16 cellular contexts compared by ENCODE assay signal in genomic region chr13:74966814-74967213, GRCh38.
DNase-seq lines count a peak whose midpoint lies in the region; ATAC-seq, FAIRE-seq and TF ChIP-seq lines count a peak whose summit lies in the region.
"Had no signal": no experiment of that assay in that cellular context is flagged by ENCODE, and none has a peak within 500 bp of the region (broad histone marks: within the 10 kb centered on the region; RNA-seq: fewer than 3 reads in every experiment).

No MANE protein-coding gene starts in this region.

- no peaks in the 10 kb centered on the region for H3K27me3 Mint-ChIP-seq in neural crest cell (ENCODE audit: low read depth)
- peaks cover 10% of the 10 kb centered on the region for H3K27me3 Mint-ChIP-seq in CD8-positive, alpha-beta T cell (ENCODE audit: low read depth)

- H3K27ac Mint-ChIP-seq in neural crest cell (ENCODE audit: unreplicated experiment) = peak overlapping the region; percentile 91
- no peak overlapping the region for H3K27ac Mint-ChIP-seq in CD8-positive, alpha-beta T cell
- H3K27ac Mint-ChIP-seq: activated T-cell treated with anti-CD3 and anti-CD28 coated beads, Interleukin-2, amount 50 U/mL, for 72 hours; GM23338 had no signal

- no peaks in the 10 kb centered on the region for H3K4me1 ChIP-seq in CD8-positive, alpha-beta T cell (ENCODE audit: insufficient read depth, low read length)
- H3K4me1 ChIP-seq: Caco-2, esophagus squamous epithelium had no signal

- ATAC-seq in CD8-positive, alpha-beta T cell = no peak
- no peak for ATAC-seq in HG03095 (IDR thresholded peaks at IDR 0.05; ENCODE audit: unreplicated experiment)
- ATAC-seq: activated T-cell treated with anti-CD3 and anti-CD28 coated beads, Interleukin-2, amount 50 U/mL, for 72 hours; GM23338 had no signal

- no peaks in the 10 kb centered on the region for H3K9me3 Mint-ChIP-seq in neural crest cell
- H3K9me3 Mint-ChIP-seq in CD8-positive, alpha-beta T cell = peaks cover 3% of the 10 kb centered on the region
- H3K9me3 Mint-ChIP-seq: GM23338 had no signal

- CTCF ChIA-PET in CD8-positive, alpha-beta T cell (lab: Charles Lee) = no interaction called here

- FAIRE-seq in GM12891 (lab: Jason Lieb, UNC) = no peak
- FAIRE-seq: bronchial epithelial cell had no signal

- no peak for TF ChIP-seq POLR2A in GM12891 (IDR thresholded peaks at IDR 0.05; ENCODE audit: low read depth, low read length)

- POLR2A ChIA-PET in CD8-positive, alpha-beta T cell (lab: Charles Lee) = no interaction called here

- H3K4me3 ChIP-seq in CD8-positive, alpha-beta T cell (ENCODE audit: low read depth, low read length) = no peak overlapping the region
- H3K4me3 ChIP-seq: esophagus squamous epithelium, GM23338 had no signal

- DNase-seq in EL (peak; percentile 7), NCI-H69 (lab: John Stamatoyannopoulos, UW) (peak; percentile 23), fibroblast of peridontal ligament (ENCODE audit: extremely low read depth) (peak; percentile 19), neural crest cell (ENCODE audit: low read depth, low spot score) (peak; percentile 14), GM12891 (ENCODE audit: insufficient read length, low spot score) (no peak), NCI-H526 (lab: John Stamatoyannopoulos, UW) (no peak)
- no peak for DNase-seq in CD8-positive, alpha-beta T cell
- DNase-seq: activated CD4-positive, CD25-positive, alpha-beta regulatory T cell treated with anti-CD3 and anti-CD28 coated beads, Interleukin-2, amount 50 U/mL, for 72 hours; activated T-cell treated with anti-CD3 and anti-CD28 coated beads, Interleukin-2, amount 50 U/mL, for 72 hours; Caco-2; esophagus squamous epithelium; NK-92 treated with Interleukin-12 subunit alpha and Interleukin-12 subunit beta, amount 100 ng/mL, for 24 hours; SW 1271 had no signal

- intact Hi-C loops in CD8-positive, alpha-beta T cell (cut with DNase I, micrococcal nuclease) = no loop called here

- TF ChIP-seq CTCF in neural crest cell (conservative IDR thresholded peaks at IDR 0.05) = no peak
- TF ChIP-seq CTCF in CD8-positive, alpha-beta T cell (IDR thresholded peaks at IDR 0.05) = no peak

- H3K36me3 ChIP-seq in CD8-positive, alpha-beta T cell (ENCODE audit: insufficient read depth, low read length) = no peaks in the 10 kb centered on the region
- H3K36me3 ChIP-seq: esophagus squamous epithelium had no signal

- no peak overlapping the region for H3K4me3 Mint-ChIP-seq in neural crest cell
- H3K4me3 Mint-ChIP-seq in CD8-positive, alpha-beta T cell = no peak overlapping the region
- H3K4me3 Mint-ChIP-seq: activated T-cell treated with anti-CD3 and anti-CD28 coated beads, Interleukin-2, amount 50 U/mL, for 72 hours; GM23338 had no signal

- no peaks in the 10 kb centered on the region for H3K9me3 ChIP-seq in CD8-positive, alpha-beta T cell (ENCODE audit: low read length)
- H3K9me3 ChIP-seq: Caco-2, esophagus squamous epithelium had no signal

- peaks cover 5% of the 10 kb centered on the region for H3K36me3 Mint-ChIP-seq in neural crest cell (ENCODE audit: low read depth)
- no peaks in the 10 kb centered on the region for H3K36me3 Mint-ChIP-seq in CD8-positive, alpha-beta T cell

- H3K4me1 Mint-ChIP-seq in neural crest cell = peaks cover 29% of the 10 kb centered on the region
- no peaks in the 10 kb centered on the region for H3K4me1 Mint-ChIP-seq in CD8-positive, alpha-beta T cell (ENCODE audit: low read depth)
- H3K4me1 Mint-ChIP-seq: GM23338 had no signal

- H3K27me3 ChIP-seq in CD8-positive, alpha-beta T cell (ENCODE audit: insufficient read depth, low read length) = no peaks in the 10 kb centered on the region
- H3K27me3 ChIP-seq: esophagus squamous epithelium had no signal

- no peak overlapping the region for H3K27ac ChIP-seq in CD8-positive, alpha-beta T cell (ENCODE audit: low read depth, low read length)
- H3K27ac ChIP-seq: esophagus squamous epithelium had no signal

TF ChIP-seq in GM12891, 5 proteins besides CTCF, POLR2A, EP300 and RAD21:
- no peak for TF ChIP-seq POU2F2 (IDR thresholded peaks at IDR 0.05; ENCODE audit: low read depth, low read length)
- no peak for TF ChIP-seq SPI1 (IDR thresholded peaks at IDR 0.05; ENCODE audit: low read depth, low read length)
- no peak for TF ChIP-seq POLR2AphosphoS5 (IDR thresholded peaks at IDR 0.05; ENCODE audit: low read depth, low read length)

Comparison
In these comparisons a context has a peak if more than half of its experiments do, and no peak if none do; other contexts are left out.
1. DNase-seq: peak in EL (single experiment), NCI-H69 (single experiment), fibroblast of peridontal ligament (single experiment) and neural crest cell (single experiment); none in CD8-positive, alpha-beta T cell (0 of 7), GM12891 (single experiment) and NCI-H526 (0 of 2).